In genomic region chr2:176729706-176730569, GRCh38 we compare ENCODE assay signal across 13 cellular contexts.
A peak's percentile ranks its signal among the peaks of the same experiment; 100 is the strongest.
DNase-seq lines count a peak whose midpoint lies in the region; ATAC-seq and TF ChIP-seq lines count a peak whose summit lies in the region.
"Had no signal": no experiment of that assay in that cellular context is flagged by ENCODE, and none has a peak within 500 bp of the region (broad histone marks: within the 10 kb centered on the region; RNA-seq: fewer than 3 reads in every experiment).

No MANE protein-coding gene starts in this region.

- H3K4me1 ChIP-seq in adipocyte (ENCODE audit: control insufficient read depth, insufficient read depth, low read length) (peaks cover 17% of the 10 kb centered on the region), left ventricle myocardium inferior (peaks cover 31% of the 10 kb centered on the region), thoracic aorta (ENCODE audit: control insufficient read depth in 1 of 2, low read depth in 2 of 2) (peaks cover 4 to 17% of the 10 kb centered on the region in 2 donors)

- intact Hi-C loops in left ventricle myocardium inferior (cut with micrococcal nuclease) = no loop called here
- intact Hi-C loops in activated CD4-positive, alpha-beta memory T cell treated with anti-CD3 and anti-CD28 coated beads for 36 hours (cut with micrococcal nuclease) = no loop called here

- TF ChIP-seq CTCF in left ventricle myocardium inferior (IDR thresholded peaks at IDR 0.05; ENCODE audit: borderline replicate concordance) = no peak
- TF ChIP-seq CTCF in thoracic aorta (IDR thresholded peaks at IDR 0.05) = no peak

- ATAC-seq in thoracic aorta (ENCODE audit: insufficient number of reproducible peaks, low FRiP score, low read depth) = peak; percentile 83
- no peak for ATAC-seq in stimulated activated effector memory CD8-positive, alpha-beta T cell treated with anti-CD3 and anti-CD28 coated beads, Interleukin-12 subunit alpha, Interleukin-12 subunit beta, amount 100 ng/mL, for 72 hours
- ATAC-seq: T-cell had no signal

- DNase-seq in MG63 (peak; percentile 51), adipocyte (ENCODE audit: low read depth) (peak; percentile 57), left ventricle myocardium inferior (peak; percentile 23), thoracic aorta (ENCODE audit: low spot score) (peak; percentile 4), DMS79 (lab: John Stamatoyannopoulos, UW) (no peak)
- DNase-seq in stimulated activated effector memory CD8-positive, alpha-beta T cell treated with anti-CD3 and anti-CD28 coated beads, Interleukin-12 subunit alpha, Interleukin-12 subunit beta, amount 100 ng/mL, for 72 hours (ENCODE audit: low spot score in 2 of 2) = no peak
- no peak for DNase-seq in activated CD4-positive, alpha-beta memory T cell treated with anti-CD3 and anti-CD28 coated beads for 36 hours
- DNase-seq: cortex of kidney; immature natural killer cell; NCI-H510A; retina; stimulated activated CD8-positive, alpha-beta memory T cell treated with anti-CD3 and anti-CD28 coated beads, Interleukin-4, amount 100 ng/mL, for 48 hours; T-cell had no signal

- no peak overlapping the region for H3K9ac ChIP-seq in adipocyte (ENCODE audit: low read length)

- no peaks in the 10 kb centered on the region for H3K27me3 Mint-ChIP-seq in activated CD4-positive, alpha-beta memory T cell treated with anti-CD3 and anti-CD28 coated beads for 36 hours

- H3K36me3 Mint-ChIP-seq in stimulated activated effector memory CD8-positive, alpha-beta T cell treated with anti-CD3 and anti-CD28 coated beads, Interleukin-12 subunit alpha, Interleukin-12 subunit beta, amount 100 ng/mL, for 72 hours = no peaks in the 10 kb centered on the region
- no peaks in the 10 kb centered on the region for H3K36me3 Mint-ChIP-seq in activated CD4-positive, alpha-beta memory T cell treated with anti-CD3 and anti-CD28 coated beads for 36 hours
- H3K36me3 Mint-ChIP-seq: immature natural killer cell, T-cell had no signal

- H3K9me3 ChIP-seq in MG63 (peaks cover 3% of the 10 kb centered on the region), adipocyte (ENCODE audit: control insufficient read depth, low read length) (no peaks in the 10 kb centered on the region), left ventricle myocardium inferior (replicated peaks) (peaks cover 9% of the 10 kb centered on the region), thoracic aorta (no peaks in the 10 kb centered on the region)

- no peaks in the 10 kb centered on the region for H3K36me3 ChIP-seq in MG63
- no peaks in the 10 kb centered on the region for H3K36me3 ChIP-seq in adipocyte (ENCODE audit: control insufficient read depth, insufficient read depth, low read length, severe bottlenecking)
- no peaks in the 10 kb centered on the region for H3K36me3 ChIP-seq in left ventricle myocardium inferior
- H3K36me3 ChIP-seq in thoracic aorta = no peaks in the 10 kb centered on the region

- CTCF ChIA-PET in activated CD4-positive, alpha-beta memory T cell treated with anti-CD3 and anti-CD28 coated beads for 36 hours (lab: Charles Lee) = no interaction called here

- H3K9me3 Mint-ChIP-seq in stimulated activated effector memory CD8-positive, alpha-beta T cell treated with anti-CD3 and anti-CD28 coated beads, Interleukin-12 subunit alpha, Interleukin-12 subunit beta, amount 100 ng/mL, for 72 hours = no peaks in the 10 kb centered on the region
- H3K9me3 Mint-ChIP-seq in activated CD4-positive, alpha-beta memory T cell treated with anti-CD3 and anti-CD28 coated beads for 36 hours = no peaks in the 10 kb centered on the region
- H3K9me3 Mint-ChIP-seq: immature natural killer cell, T-cell had no signal

- no peak overlapping the region for H3K4me3 Mint-ChIP-seq in stimulated activated effector memory CD8-positive, alpha-beta T cell treated with anti-CD3 and anti-CD28 coated beads, Interleukin-12 subunit alpha, Interleukin-12 subunit beta, amount 100 ng/mL, for 72 hours
- no peak overlapping the region for H3K4me3 Mint-ChIP-seq in activated CD4-positive, alpha-beta memory T cell treated with anti-CD3 and anti-CD28 coated beads for 36 hours
- H3K4me3 Mint-ChIP-seq: immature natural killer cell, T-cell had no signal

- H3K27ac ChIP-seq in left ventricle myocardium inferior (replicated peaks) (peak overlapping the region; percentile 28), thoracic aorta (no peak overlapping the region)

- H3K27ac Mint-ChIP-seq in stimulated activated effector memory CD8-positive, alpha-beta T cell treated with anti-CD3 and anti-CD28 coated beads, Interleukin-12 subunit alpha, Interleukin-12 subunit beta, amount 100 ng/mL, for 72 hours = no peak overlapping the region
- no peak overlapping the region for H3K27ac Mint-ChIP-seq in activated CD4-positive, alpha-beta memory T cell treated with anti-CD3 and anti-CD28 coated beads for 36 hours
- H3K27ac Mint-ChIP-seq: immature natural killer cell, T-cell had no signal

- no peaks in the 10 kb centered on the region for H3K4me1 Mint-ChIP-seq in stimulated activated effector memory CD8-positive, alpha-beta T cell treated with anti-CD3 and anti-CD28 coated beads, Interleukin-12 subunit alpha, Interleukin-12 subunit beta, amount 100 ng/mL, for 72 hours
- H3K4me1 Mint-ChIP-seq in activated CD4-positive, alpha-beta memory T cell treated with anti-CD3 and anti-CD28 coated beads for 36 hours (ENCODE audit: low read depth) = no peaks in the 10 kb centered on the region
- H3K4me1 Mint-ChIP-seq: immature natural killer cell, T-cell had no signal

- no peak overlapping the region for H3K4me3 ChIP-seq in MG63
- H3K4me3 ChIP-seq in adipocyte (ENCODE audit: low read length) = no peak overlapping the region
- H3K4me3 ChIP-seq in left ventricle myocardium inferior = no peak overlapping the region
- H3K4me3 ChIP-seq in thoracic aorta = no peak overlapping the region

- peaks cover 27% of the 10 kb centered on the region for H3K27me3 ChIP-seq in MG63
- H3K27me3 ChIP-seq in adipocyte (replicated peaks; ENCODE audit: control insufficient read depth, insufficient read depth, low read length) = no peaks in the 10 kb centered on the region
- H3K27me3 ChIP-seq in left ventricle myocardium inferior (ENCODE audit: low read depth) = no peaks in the 10 kb centered on the region
- no peaks in the 10 kb centered on the region for H3K27me3 ChIP-seq in thoracic aorta (replicated peaks; ENCODE audit: insufficient read depth)

- POLR2A ChIA-PET in activated CD4-positive, alpha-beta memory T cell treated with anti-CD3 and anti-CD28 coated beads for 36 hours (lab: Charles Lee) = no interaction called here

Comparison
In these comparisons a context has a peak if more than half of its experiments do, and no peak if none do; other contexts are left out.
1. DNase-seq: peak in MG63 (single experiment), adipocyte (single experiment), left ventricle myocardium inferior (single experiment) and thoracic aorta (single experiment); none in stimulated activated effector memory CD8-positive, alpha-beta T cell treated with anti-CD3 and anti-CD28 coated beads, Interleukin-12 subunit alpha, Interleukin-12 subunit beta, amount 100 ng/mL, for 72 hours (0 of 2), DMS79 (single experiment) and activated CD4-positive, alpha-beta memory T cell treated with anti-CD3 and anti-CD28 coated beads for 36 hours (single experiment).